In genomic region chr1:8122160-8122476, GRCh38 we compare ENCODE assay signal across 1 cellular context.
TF ChIP-seq lines count a peak whose summit lies in the region.

No MANE protein-coding gene starts in this region.

TF ChIP-seq in HepG2, 621 proteins besides CTCF, POLR2A, EP300 and RAD21 (continued from another document):
- TF ChIP-seq HOXA5 (CRISPR knock-in tag; IDR thresholded peaks at IDR 0.05) (no peak), MAFF (IDR thresholded peaks at IDR 0.05; ENCODE audit: low read depth, low read length) (0 out of 2 replicates have a peak, but pooled peaks have one; percentile 16), ZNF12 (CRISPR knock-in tag; IDR thresholded peaks at IDR 0.05) (no peak), YEATS4 (CRISPR knock-in tag; IDR thresholded peaks at IDR 0.05; ENCODE audit: borderline replicate concordance) (0 out of 2 replicates have a peak, but pooled peaks have one; percentile 35), HOMEZ (CRISPR knock-in tag; IDR thresholded peaks at IDR 0.05; ENCODE audit: low read depth) (no peak), ZNF546 (CRISPR knock-in tag; conservative IDR thresholded peaks at IDR 0.05) (no peak), MAFK (conservative IDR thresholded peaks at IDR 0.05 in 1 of 2, IDR thresholded peaks at IDR 0.05 in 1 of 2; ENCODE audit: low read length in 2 of 2) (peak; percentile 42 to 57; a peak in 2 of 4 replicates), ADNP (CRISPR knock-in tag; IDR thresholded peaks at IDR 0.05) (no peak), ZNF136 (CRISPR knock-in tag; IDR thresholded peaks at IDR 0.05; ENCODE audit: low read depth) (no peak), ZNF879 (CRISPR knock-in tag; IDR thresholded peaks at IDR 0.05) (no peak), CHCHD3 (CRISPR knock-in tag; IDR thresholded peaks at IDR 0.05) (no peak)
